In genomic region chr4:98659106-98659592, GRCh38 we compare ENCODE assay signal across 9 cellular contexts. TPM values are rescaled to one million over a fixed set of nuclear protein-coding genes. Genes with fewer than 3 reads are reported as not detected.
DNase-seq lines count a peak whose midpoint lies in the region; ATAC-seq, FAIRE-seq and TF ChIP-seq lines count a peak whose summit lies in the region.
"Had no signal": no experiment of that assay in that cellular context is flagged by ENCODE, and none has a peak within 500 bp of the region (broad histone marks: within the 10 kb centered on the region; RNA-seq: fewer than 3 reads in every experiment).

No MANE protein-coding gene starts in this region.

- peak overlapping the region; percentile 97 for H3K27ac Mint-ChIP-seq in T-helper 17 cell

- H3K4me3 ChIP-seq in fibroblast of pulmonary artery (replicated peaks; ENCODE audit: low read depth, low read length), result peak overlapping the region; percentile 80
- peak overlapping the region; percentile 49 to 68 (median 57) for H3K4me3 ChIP-seq in pancreas

- no peaks in the 10 kb centered on the region for H3K27me3 Mint-ChIP-seq in T-helper 17 cell

- FAIRE-seq in pancreas (lab: Jason Lieb, UNC), result no peak
- FAIRE-seq: A204.1 had no signal

- H3K4me3 Mint-ChIP-seq in T-helper 17 cell, result peak overlapping the region; percentile 89

- H3K27me3 ChIP-seq in pancreas, result no peaks in the 10 kb centered on the region

- ATAC-seq in T-helper 17 cell (no peak), pancreas (peak in 2 of 4 donors; percentile 6 to 7)

- peak; percentile 15 for TF ChIP-seq CTCF in fibroblast of pulmonary artery (IDR thresholded peaks at IDR 0.05; ENCODE audit: low read length, missing control alignments)
- no peak for TF ChIP-seq CTCF in pancreas (IDR thresholded peaks at IDR 0.05)

- H3K27ac ChIP-seq in pancreas, result no peak overlapping the region

- peaks cover 10 to 11% (median 10%) of the 10 kb centered on the region in 3 donors for H3K4me1 ChIP-seq in pancreas

- DNase-seq in DMS153 (lab: John Stamatoyannopoulos, UW) (peak; percentile 10), DMS153 treated with DMSO at 0.1 percent for 48 hours (lab: John Stamatoyannopoulos, UW; ENCODE audit: unreplicated experiment) (no peak), T-helper 17 cell (no peak), fibroblast of pulmonary artery (ENCODE audit: low read depth) (peak; percentile 54), pancreas (no peak), occipital lobe (lab: John Stamatoyannopoulos, UW) (no peak), NCI-H128 (lab: John Stamatoyannopoulos, UW; ENCODE audit: unreplicated experiment) (no peak), dedifferentiated amniotic fluid mesenchymal stem cell (ENCODE audit: extremely low spot score) (no peak)

- peaks cover 72% of the 10 kb centered on the region for H3K4me1 Mint-ChIP-seq in T-helper 17 cell

- intact Hi-C loops in pancreas (cut with DNase I), result no loop called here

- H3K36me3 ChIP-seq in pancreas, result no peaks in the 10 kb centered on the region

- H3K36me3 Mint-ChIP-seq in T-helper 17 cell (ENCODE audit: low read depth), result peaks cover 5% of the 10 kb centered on the region

- H3K9me3 ChIP-seq in T-helper 17 cell (ENCODE audit: control insufficient read depth, low read length, poor library complexity, severe bottlenecking) (no peaks in the 10 kb centered on the region), pancreas (no peaks in the 10 kb centered on the region)

- WGBS in pancreas, 2 donors, result 22 to 30% methylated on average over 17 of the region's 17 CpGs

RNA-seq across cellular contexts. Expression of gene TSPAN5, which starts 0.7 kb away (rescaled TPM):
- 10 to 100 TPM; 11.8 to 15.2 TPM for total RNA-seq in T-helper 17 cell
- 1 to 10 TPM in 4 of 6 donors, under 1 TPM in 2; 0.23 to 2.6 (median 1.5) TPM for total RNA-seq in pancreas
- polyA plus RNA-seq in pancreas, result 1 to 10 TPM in 1 of 2 donors, under 1 TPM in 1; 0.99 to 1.1 TPM
- total RNA-seq in occipital lobe, result 90.5 TPM

Comparison
In these comparisons a context has a peak if more than half of its experiments do, and no peak if none do; other contexts are left out.
1. DNase-seq: peak in DMS153 (single experiment) and fibroblast of pulmonary artery (single experiment); none in DMS153 treated with DMSO at 0.1 percent for 48 hours (single experiment), T-helper 17 cell (0 of 3), pancreas (0 of 6), occipital lobe (single experiment), NCI-H128 (single experiment) and dedifferentiated amniotic fluid mesenchymal stem cell (single experiment).